16 cellular contexts compared by ENCODE assay signal in genomic region chr1:149883598-149884247, GRCh38. TPM values are rescaled to one million over a fixed set of nuclear protein-coding genes. Genes with fewer than 3 reads are reported as not detected.
DNase-seq lines count a peak whose midpoint lies in the region; ATAC-seq, FAIRE-seq and TF ChIP-seq lines count a peak whose summit lies in the region.
"Had no signal": no experiment of that assay in that cellular context is flagged by ENCODE, and none has a peak within 500 bp of the region (broad histone marks: within the 10 kb centered on the region; RNA-seq: fewer than 3 reads in every experiment).

No MANE protein-coding gene starts in this region.

- H3K27ac ChIP-seq in HUES64 (ENCODE audit: low read depth, low read length) (peak overlapping the region; percentile 96; the same call in 1 of the 2 replicates), psoas muscle (no peak overlapping the region)

- DNase-seq in activated naive CD4-positive, alpha-beta T cell treated with anti-CD3 and anti-CD28 coated beads, Interleukin-2, amount 10 ng/mL, durations not matched to agents 7 days and 5 days: no peak
- DNase-seq in activated naive CD4-positive, alpha-beta T cell treated with Interleukin-2 at 50 U/mL for 16 hours: no peak
- DNase-seq in activated T-helper 1 cell treated with anti-CD3 and anti-CD28 coated beads, Interleukin-12 subunit alpha, Interleukin-12 subunit beta, Interleukin-2, Interleukin-4 antibody, amounts not matched to agents 30 ng/mL and 10 ng/mL and 1 ng/mL, durations not matched to agents 14 hours and 24 hours and 36 hours (ENCODE audit: low spot score): no peak
- DNase-seq in psoas muscle (no peak), DMS 273 treated with DMSO at 0.1 percent for 48 hours (lab: John Stamatoyannopoulos, UW) (no peak), frontal cortex (ENCODE audit: low spot score in 2 of 2) (no peak)
- no peak for DNase-seq in stimulated activated CD4-positive, alpha-beta T cell treated with anti-CD3 and anti-CD28 coated beads, Interleukin-1b, Interleukin-23, amount 100 ng/mL, for 48 hours
- DNase-seq: lower lobe of right lung, occipital lobe, upper lobe of left lung had no signal

- CTCF ChIA-PET in activated naive CD4-positive, alpha-beta T cell treated with anti-CD3 and anti-CD28 coated beads, Interleukin-2, amount 10 ng/mL, durations not matched to agents 7 days and 5 days (lab: Charles Lee): interaction anchor here (0.7 kb wide), 1 partner anchor 285 kb away, joined by 4 read pairs; no protein-coding TSS in a partner anchor

- H3K27me3 Mint-ChIP-seq in activated naive CD4-positive, alpha-beta T cell treated with anti-CD3 and anti-CD28 coated beads, Interleukin-2, amount 10 ng/mL, durations not matched to agents 7 days and 5 days: no peaks in the 10 kb centered on the region
- H3K27me3 Mint-ChIP-seq in activated T-helper 1 cell treated with anti-CD3 and anti-CD28 coated beads, Interleukin-12 subunit alpha, Interleukin-12 subunit beta, Interleukin-2, Interleukin-4 antibody, amounts not matched to agents 30 ng/mL and 10 ng/mL and 1 ng/mL, durations not matched to agents 14 hours and 24 hours and 36 hours (ENCODE audit: insufficient read depth): no peaks in the 10 kb centered on the region
- H3K27me3 Mint-ChIP-seq: activated naive CD8-positive, alpha-beta T cell had no signal

- no peak for TF ChIP-seq CTCF in psoas muscle (IDR thresholded peaks at IDR 0.05)

- H3K9me3 Mint-ChIP-seq in activated naive CD4-positive, alpha-beta T cell treated with anti-CD3 and anti-CD28 coated beads, Interleukin-2, amount 10 ng/mL, durations not matched to agents 7 days and 5 days: no peaks in the 10 kb centered on the region
- no peaks in the 10 kb centered on the region for H3K9me3 Mint-ChIP-seq in activated T-helper 1 cell treated with anti-CD3 and anti-CD28 coated beads, Interleukin-12 subunit alpha, Interleukin-12 subunit beta, Interleukin-2, Interleukin-4 antibody, amounts not matched to agents 30 ng/mL and 10 ng/mL and 1 ng/mL, durations not matched to agents 14 hours and 24 hours and 36 hours
- H3K9me3 Mint-ChIP-seq: T-helper 2 cell treated with Interferon-gamma antibody and Interleukin-4, amounts not matched to agents 5 μg/mL and 100 μg/mL, for 36 hours had no signal

- intact Hi-C loops in activated T-helper 1 cell treated with anti-CD3 and anti-CD28 coated beads, Interleukin-12 subunit alpha, Interleukin-12 subunit beta, Interleukin-2, Interleukin-4 antibody, amounts not matched to agents 30 ng/mL and 10 ng/mL and 1 ng/mL, durations not matched to agents 14 hours and 24 hours and 36 hours (cut with micrococcal nuclease): no loop called here
- intact Hi-C loops in psoas muscle (cut with DNase I): loop anchor here in 1 of 2 donors (10.0 kb wide), 1 partner anchor 171 kb away; no protein-coding TSS in a partner anchor

- H3K4me3 Mint-ChIP-seq in activated naive CD4-positive, alpha-beta T cell treated with anti-CD3 and anti-CD28 coated beads, Interleukin-2, amount 10 ng/mL, durations not matched to agents 7 days and 5 days: no peak overlapping the region
- peak overlapping the region; percentile 44 for H3K4me3 Mint-ChIP-seq in activated T-helper 1 cell treated with anti-CD3 and anti-CD28 coated beads, Interleukin-12 subunit alpha, Interleukin-12 subunit beta, Interleukin-2, Interleukin-4 antibody, amounts not matched to agents 30 ng/mL and 10 ng/mL and 1 ng/mL, durations not matched to agents 14 hours and 24 hours and 36 hours
- H3K4me3 Mint-ChIP-seq: activated naive CD8-positive, alpha-beta T cell; T-helper 2 cell treated with Interferon-gamma antibody and Interleukin-4, amounts not matched to agents 5 μg/mL and 100 μg/mL, for 36 hours had no signal

- H3K36me3 ChIP-seq in HUES64 (ENCODE audit: insufficient read depth, low read length) (no peaks in the 10 kb centered on the region), psoas muscle (ENCODE audit: insufficient read depth in 1 of 2, low read depth in 1 of 2) (no peaks in the 10 kb centered on the region)
- H3K36me3 ChIP-seq: lower lobe of right lung, upper lobe of left lung had no signal

- peaks cover 34% of the 10 kb centered on the region for H3K4me1 Mint-ChIP-seq in activated naive CD4-positive, alpha-beta T cell treated with anti-CD3 and anti-CD28 coated beads, Interleukin-2, amount 10 ng/mL, durations not matched to agents 7 days and 5 days
- H3K4me1 Mint-ChIP-seq in activated T-helper 1 cell treated with anti-CD3 and anti-CD28 coated beads, Interleukin-12 subunit alpha, Interleukin-12 subunit beta, Interleukin-2, Interleukin-4 antibody, amounts not matched to agents 30 ng/mL and 10 ng/mL and 1 ng/mL, durations not matched to agents 14 hours and 24 hours and 36 hours (ENCODE audit: low read depth): peaks cover 27% of the 10 kb centered on the region

- peak overlapping the region; percentile 39 for H3K27ac Mint-ChIP-seq in activated naive CD4-positive, alpha-beta T cell treated with anti-CD3 and anti-CD28 coated beads, Interleukin-2, amount 10 ng/mL, durations not matched to agents 7 days and 5 days
- H3K27ac Mint-ChIP-seq in activated T-helper 1 cell treated with anti-CD3 and anti-CD28 coated beads, Interleukin-12 subunit alpha, Interleukin-12 subunit beta, Interleukin-2, Interleukin-4 antibody, amounts not matched to agents 30 ng/mL and 10 ng/mL and 1 ng/mL, durations not matched to agents 14 hours and 24 hours and 36 hours: peak overlapping the region; percentile 49
- H3K27ac Mint-ChIP-seq: T-helper 2 cell treated with Interferon-gamma antibody and Interleukin-4, amounts not matched to agents 5 μg/mL and 100 μg/mL, for 36 hours had no signal

- H3K9ac ChIP-seq in HUES64 (ENCODE audit: low read depth, low read length): no peak overlapping the region

- FAIRE-seq in frontal cortex (lab: Jason Lieb, UNC): no peak
- FAIRE-seq: colon, GM12891 had no signal

- 88% methylated on average over 3 of the region's 3 CpGs for WGBS in HUES64
- 85 to 88% (median 86%) methylated on average over 3 of the region's 3 CpGs for WGBS in psoas muscle, 3 donors

- H3K27me3 ChIP-seq in HUES64 (ENCODE audit: insufficient read depth, low read length): no peaks in the 10 kb centered on the region
- no peaks in the 10 kb centered on the region for H3K27me3 ChIP-seq in psoas muscle (ENCODE audit: insufficient read depth in 3 of 3, low read length in 2 of 3)
- H3K27me3 ChIP-seq: upper lobe of left lung had no signal

- H3K9me3 ChIP-seq in HUES64 (ENCODE audit: insufficient read depth, low read depth, low read length): no peaks in the 10 kb centered on the region
- H3K9me3 ChIP-seq in psoas muscle: no peaks in the 10 kb centered on the region
- H3K9me3 ChIP-seq: lower lobe of right lung, upper lobe of left lung had no signal

- peaks cover 12% of the 10 kb centered on the region; the same call in 1 of the 2 replicates for H3K4me1 ChIP-seq in HUES64 (ENCODE audit: insufficient read depth, low read length)
- H3K4me1 ChIP-seq in psoas muscle: peaks cover 19% of the 10 kb centered on the region

- H3K4me3 ChIP-seq in HUES64 (ENCODE audit: low read length): 0 out of 2 replicates have a peak overlapping the region, but pooled peaks have one; percentile 77
- peak overlapping the region; percentile 79 for H3K4me3 ChIP-seq in psoas muscle

- H3K36me3 Mint-ChIP-seq in activated naive CD4-positive, alpha-beta T cell treated with anti-CD3 and anti-CD28 coated beads, Interleukin-2, amount 10 ng/mL, durations not matched to agents 7 days and 5 days: peaks cover 6% of the 10 kb centered on the region
- H3K36me3 Mint-ChIP-seq in activated T-helper 1 cell treated with anti-CD3 and anti-CD28 coated beads, Interleukin-12 subunit alpha, Interleukin-12 subunit beta, Interleukin-2, Interleukin-4 antibody, amounts not matched to agents 30 ng/mL and 10 ng/mL and 1 ng/mL, durations not matched to agents 14 hours and 24 hours and 36 hours (ENCODE audit: low read depth): peaks cover 3% of the 10 kb centered on the region
- H3K36me3 Mint-ChIP-seq: activated naive CD8-positive, alpha-beta T cell had no signal

- no peak for ATAC-seq in psoas muscle
- ATAC-seq: esophagus mucosa, lower lobe of right lung had no signal

RNA-seq across cellular contexts. Expression of gene BOLA1, which starts 15.6 kb away (rescaled TPM):
- polyA plus RNA-seq in HUES64 (2013, experiment 1 of 2): 3.7 TPM
- 5.2 TPM for polyA plus RNA-seq in HUES64 (2013, experiment 2 of 2)
- total RNA-seq in activated T-helper 1 cell treated with anti-CD3 and anti-CD28 coated beads, Interleukin-12 subunit alpha, Interleukin-12 subunit beta, Interleukin-2, Interleukin-4 antibody, amounts not matched to agents 30 ng/mL and 10 ng/mL and 1 ng/mL, durations not matched to agents 14 hours and 24 hours and 36 hours: 23.9 and 24.3 TPM in 2 replicates
- 10 to 100 TPM; 13.9 to 18.1 (median 15.8) TPM for total RNA-seq in psoas muscle
- polyA plus RNA-seq in psoas muscle: 10 to 100 TPM; 24.0 to 45.3 (median 32.1) TPM
- total RNA-seq in frontal cortex: 10.2 TPM

RNA-seq across cellular contexts. Expression of gene SV2A, which starts 33.9 kb away (rescaled TPM):
- polyA plus RNA-seq in HUES64 (2013, experiment 1 of 2): 36.8 TPM
- 37.2 TPM for polyA plus RNA-seq in HUES64 (2013, experiment 2 of 2)
- total RNA-seq in activated T-helper 1 cell treated with anti-CD3 and anti-CD28 coated beads, Interleukin-12 subunit alpha, Interleukin-12 subunit beta, Interleukin-2, Interleukin-4 antibody, amounts not matched to agents 30 ng/mL and 10 ng/mL and 1 ng/mL, durations not matched to agents 14 hours and 24 hours and 36 hours: 17.3 and 18.6 TPM in 2 replicates
- under 1 TPM; 0.13 to 0.48 (median 0.25) TPM for total RNA-seq in psoas muscle
- under 1 TPM; 0.14 to 0.19 (median 0.14) TPM for polyA plus RNA-seq in psoas muscle
- total RNA-seq in frontal cortex: 73.0 TPM

RNA-seq across cellular contexts. Expression of gene SF3B4, which starts 43.9 kb away (rescaled TPM):
- polyA plus RNA-seq in HUES64 (2013, experiment 1 of 2): 87.5 TPM
- polyA plus RNA-seq in HUES64 (2013, experiment 2 of 2): 85.1 TPM
- total RNA-seq in activated T-helper 1 cell treated with anti-CD3 and anti-CD28 coated beads, Interleukin-12 subunit alpha, Interleukin-12 subunit beta, Interleukin-2, Interleukin-4 antibody, amounts not matched to agents 30 ng/mL and 10 ng/mL and 1 ng/mL, durations not matched to agents 14 hours and 24 hours and 36 hours: 125 and 136 TPM in 2 replicates
- total RNA-seq in psoas muscle (10 to 100 TPM; 13.0 to 26.9 (median 21.9) TPM), frontal cortex (7.3 TPM)
- polyA plus RNA-seq in psoas muscle: 10 to 100 TPM; 13.9 to 28.9 (median 16.7) TPM

RNA-seq across cellular contexts. Expression of gene MTMR11, which starts 53.0 kb away (rescaled TPM):
- polyA plus RNA-seq in HUES64 (2013, experiment 1 of 2): 2.0 TPM
- 1.8 TPM for polyA plus RNA-seq in HUES64 (2013, experiment 2 of 2)
- 5.6 and 8.5 TPM in 2 replicates for total RNA-seq in activated T-helper 1 cell treated with anti-CD3 and anti-CD28 coated beads, Interleukin-12 subunit alpha, Interleukin-12 subunit beta, Interleukin-2, Interleukin-4 antibody, amounts not matched to agents 30 ng/mL and 10 ng/mL and 1 ng/mL, durations not matched to agents 14 hours and 24 hours and 36 hours
- total RNA-seq in psoas muscle: 1 to 10 TPM; 1.0 to 3.0 (median 1.8) TPM
- polyA plus RNA-seq in psoas muscle: 1 to 10 TPM in 1 of 3 donors, under 1 TPM in 2; 0.78 to 1.7 (median 0.80) TPM
- total RNA-seq in frontal cortex: 2.0 TPM

Comparison
In these comparisons a context has a peak if more than half of its experiments do, and no peak if none do; other contexts are left out.
1. RNA of gene SV2A, which starts 33.9 kb away (total RNA-seq): 73.0 TPM in frontal cortex (single experiment) and 17.3 to 18.6 TPM in activated T-helper 1 cell treated with anti-CD3 and anti-CD28 coated beads, Interleukin-12 subunit alpha, Interleukin-12 subunit beta, Interleukin-2, Interleukin-4 antibody, amounts not matched to agents 30 ng/mL and 10 ng/mL and 1 ng/mL, durations not matched to agents 14 hours and 24 hours and 36 hours; 0.13 to 0.48 TPM in psoas muscle; every median in the first group is over 10 times any median in the second.